ENCODE assay signal across 1 cellular context in the genomic region with DNA sequence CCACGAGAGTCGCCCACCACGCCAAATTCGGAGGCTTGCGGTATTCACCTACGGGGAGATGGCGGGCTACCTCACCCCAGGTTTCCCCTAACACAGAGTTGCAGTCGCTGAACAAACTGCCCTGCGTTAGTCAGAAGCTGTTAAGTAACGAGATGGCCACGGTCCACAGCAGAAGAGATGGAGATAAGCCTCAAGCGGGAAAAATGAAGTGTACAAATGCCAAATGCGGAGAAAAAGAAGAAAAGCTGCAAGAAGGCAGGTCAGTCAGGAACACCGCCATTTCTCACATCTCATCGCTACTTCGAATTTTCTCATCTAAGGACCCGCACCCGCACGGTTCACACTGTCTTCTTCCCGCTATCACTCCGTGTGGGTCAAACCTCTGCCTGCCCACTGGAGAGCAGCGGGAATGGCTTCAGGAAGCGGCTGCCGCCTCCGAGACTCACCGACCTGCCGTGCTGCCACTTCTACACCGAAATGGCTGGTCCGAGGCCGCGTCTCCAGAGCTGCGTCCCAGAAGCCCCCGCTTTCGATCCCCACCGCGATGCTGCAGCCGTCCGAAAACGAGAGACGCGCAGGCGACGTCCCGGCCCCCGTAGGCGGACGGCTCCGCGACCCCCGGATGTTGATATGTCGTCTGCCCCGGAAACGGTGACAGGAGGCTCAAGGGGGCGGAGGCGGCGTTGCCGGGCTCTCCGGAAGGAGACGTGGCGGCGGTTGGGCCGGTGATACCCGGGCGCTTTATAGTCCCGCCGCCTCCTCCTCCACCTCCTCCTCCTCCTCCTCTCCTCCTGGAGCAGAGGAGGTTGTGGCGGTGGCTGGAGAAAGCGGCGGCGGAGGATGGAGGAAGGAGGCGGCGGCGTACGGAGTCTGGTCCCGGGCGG.
TF ChIP-seq lines count a peak whose summit lies in the region.

A gene with protein sequence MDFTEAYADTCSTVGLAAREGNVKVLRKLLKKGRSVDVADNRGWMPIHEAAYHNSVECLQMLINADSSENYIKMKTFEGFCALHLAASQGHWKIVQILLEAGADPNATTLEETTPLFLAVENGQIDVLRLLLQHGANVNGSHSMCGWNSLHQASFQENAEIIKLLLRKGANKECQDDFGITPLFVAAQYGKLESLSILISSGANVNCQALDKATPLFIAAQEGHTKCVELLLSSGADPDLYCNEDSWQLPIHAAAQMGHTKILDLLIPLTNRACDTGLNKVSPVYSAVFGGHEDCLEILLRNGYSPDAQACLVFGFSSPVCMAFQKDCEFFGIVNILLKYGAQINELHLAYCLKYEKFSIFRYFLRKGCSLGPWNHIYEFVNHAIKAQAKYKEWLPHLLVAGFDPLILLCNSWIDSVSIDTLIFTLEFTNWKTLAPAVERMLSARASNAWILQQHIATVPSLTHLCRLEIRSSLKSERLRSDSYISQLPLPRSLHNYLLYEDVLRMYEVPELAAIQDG (minus strand): TSS at position 583 of the 884 bp plus-strand sequence. CDS start 21,381 bp downstream, outside the sequence.
A gene with protein sequence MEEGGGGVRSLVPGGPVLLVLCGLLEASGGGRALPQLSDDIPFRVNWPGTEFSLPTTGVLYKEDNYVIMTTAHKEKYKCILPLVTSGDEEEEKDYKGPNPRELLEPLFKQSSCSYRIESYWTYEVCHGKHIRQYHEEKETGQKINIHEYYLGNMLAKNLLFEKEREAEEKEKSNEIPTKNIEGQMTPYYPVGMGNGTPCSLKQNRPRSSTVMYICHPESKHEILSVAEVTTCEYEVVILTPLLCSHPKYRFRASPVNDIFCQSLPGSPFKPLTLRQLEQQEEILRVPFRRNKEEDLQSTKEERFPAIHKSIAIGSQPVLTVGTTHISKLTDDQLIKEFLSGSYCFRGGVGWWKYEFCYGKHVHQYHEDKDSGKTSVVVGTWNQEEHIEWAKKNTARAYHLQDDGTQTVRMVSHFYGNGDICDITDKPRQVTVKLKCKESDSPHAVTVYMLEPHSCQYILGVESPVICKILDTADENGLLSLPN (plus strand): TSS at position 674 of the 884 bp plus-strand sequence. CDS start 167 bp downstream, at position 841.

TF ChIP-seq in WTC11, 78 proteins besides CTCF, POLR2A, EP300 and RAD21 (continued from another document and continues in another):
- TF ChIP-seq, protein P1, sequence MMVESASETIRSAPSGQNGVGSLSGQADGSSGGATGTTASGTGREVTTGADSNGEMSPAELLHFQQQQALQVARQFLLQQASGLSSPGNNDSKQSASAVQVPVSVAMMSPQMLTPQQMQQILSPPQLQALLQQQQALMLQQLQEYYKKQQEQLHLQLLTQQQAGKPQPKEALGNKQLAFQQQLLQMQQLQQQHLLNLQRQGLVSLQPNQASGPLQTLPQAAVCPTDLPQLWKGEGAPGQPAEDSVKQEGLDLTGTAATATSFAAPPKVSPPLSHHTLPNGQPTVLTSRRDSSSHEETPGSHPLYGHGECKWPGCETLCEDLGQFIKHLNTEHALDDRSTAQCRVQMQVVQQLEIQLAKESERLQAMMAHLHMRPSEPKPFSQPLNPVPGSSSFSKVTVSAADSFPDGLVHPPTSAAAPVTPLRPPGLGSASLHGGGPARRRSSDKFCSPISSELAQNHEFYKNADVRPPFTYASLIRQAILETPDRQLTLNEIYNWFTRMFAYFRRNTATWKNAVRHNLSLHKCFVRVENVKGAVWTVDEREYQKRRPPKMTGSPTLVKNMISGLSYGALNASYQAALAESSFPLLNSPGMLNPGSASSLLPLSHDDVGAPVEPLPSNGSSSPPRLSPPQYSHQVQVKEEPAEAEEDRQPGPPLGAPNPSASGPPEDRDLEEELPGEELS (CRISPR knock-in tag; IDR thresholded peaks at IDR 0.05) = peak; percentile 74; the same call in 1 of the 2 replicates
- TF ChIP-seq, protein P2, sequence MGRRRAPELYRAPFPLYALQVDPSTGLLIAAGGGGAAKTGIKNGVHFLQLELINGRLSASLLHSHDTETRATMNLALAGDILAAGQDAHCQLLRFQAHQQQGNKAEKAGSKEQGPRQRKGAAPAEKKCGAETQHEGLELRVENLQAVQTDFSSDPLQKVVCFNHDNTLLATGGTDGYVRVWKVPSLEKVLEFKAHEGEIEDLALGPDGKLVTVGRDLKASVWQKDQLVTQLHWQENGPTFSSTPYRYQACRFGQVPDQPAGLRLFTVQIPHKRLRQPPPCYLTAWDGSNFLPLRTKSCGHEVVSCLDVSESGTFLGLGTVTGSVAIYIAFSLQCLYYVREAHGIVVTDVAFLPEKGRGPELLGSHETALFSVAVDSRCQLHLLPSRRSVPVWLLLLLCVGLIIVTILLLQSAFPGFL (CRISPR knock-in tag; IDR thresholded peaks at IDR 0.05; ENCODE audit: borderline replicate concordance) = no peak
- no peak for TF ChIP-seq ATF1 (CRISPR knock-in tag; IDR thresholded peaks at IDR 0.05)
- no peak for TF ChIP-seq TP53 (CRISPR knock-in tag; IDR thresholded peaks at IDR 0.05)
- TF ChIP-seq, protein P3, sequence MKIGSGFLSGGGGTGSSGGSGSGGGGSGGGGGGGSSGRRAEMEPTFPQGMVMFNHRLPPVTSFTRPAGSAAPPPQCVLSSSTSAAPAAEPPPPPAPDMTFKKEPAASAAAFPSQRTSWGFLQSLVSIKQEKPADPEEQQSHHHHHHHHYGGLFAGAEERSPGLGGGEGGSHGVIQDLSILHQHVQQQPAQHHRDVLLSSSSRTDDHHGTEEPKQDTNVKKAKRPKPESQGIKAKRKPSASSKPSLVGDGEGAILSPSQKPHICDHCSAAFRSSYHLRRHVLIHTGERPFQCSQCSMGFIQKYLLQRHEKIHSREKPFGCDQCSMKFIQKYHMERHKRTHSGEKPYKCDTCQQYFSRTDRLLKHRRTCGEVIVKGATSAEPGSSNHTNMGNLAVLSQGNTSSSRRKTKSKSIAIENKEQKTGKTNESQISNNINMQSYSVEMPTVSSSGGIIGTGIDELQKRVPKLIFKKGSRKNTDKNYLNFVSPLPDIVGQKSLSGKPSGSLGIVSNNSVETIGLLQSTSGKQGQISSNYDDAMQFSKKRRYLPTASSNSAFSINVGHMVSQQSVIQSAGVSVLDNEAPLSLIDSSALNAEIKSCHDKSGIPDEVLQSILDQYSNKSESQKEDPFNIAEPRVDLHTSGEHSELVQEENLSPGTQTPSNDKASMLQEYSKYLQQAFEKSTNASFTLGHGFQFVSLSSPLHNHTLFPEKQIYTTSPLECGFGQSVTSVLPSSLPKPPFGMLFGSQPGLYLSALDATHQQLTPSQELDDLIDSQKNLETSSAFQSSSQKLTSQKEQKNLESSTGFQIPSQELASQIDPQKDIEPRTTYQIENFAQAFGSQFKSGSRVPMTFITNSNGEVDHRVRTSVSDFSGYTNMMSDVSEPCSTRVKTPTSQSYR (CRISPR knock-in tag; IDR thresholded peaks at IDR 0.05) = no peak
- TF ChIP-seq NR2C2 (CRISPR knock-in tag; IDR thresholded peaks at IDR 0.05) = peak; percentile 97
- peak; percentile 89 for TF ChIP-seq GABPB1 (CRISPR knock-in tag; IDR thresholded peaks at IDR 0.05)
- TF ChIP-seq, protein P4, sequence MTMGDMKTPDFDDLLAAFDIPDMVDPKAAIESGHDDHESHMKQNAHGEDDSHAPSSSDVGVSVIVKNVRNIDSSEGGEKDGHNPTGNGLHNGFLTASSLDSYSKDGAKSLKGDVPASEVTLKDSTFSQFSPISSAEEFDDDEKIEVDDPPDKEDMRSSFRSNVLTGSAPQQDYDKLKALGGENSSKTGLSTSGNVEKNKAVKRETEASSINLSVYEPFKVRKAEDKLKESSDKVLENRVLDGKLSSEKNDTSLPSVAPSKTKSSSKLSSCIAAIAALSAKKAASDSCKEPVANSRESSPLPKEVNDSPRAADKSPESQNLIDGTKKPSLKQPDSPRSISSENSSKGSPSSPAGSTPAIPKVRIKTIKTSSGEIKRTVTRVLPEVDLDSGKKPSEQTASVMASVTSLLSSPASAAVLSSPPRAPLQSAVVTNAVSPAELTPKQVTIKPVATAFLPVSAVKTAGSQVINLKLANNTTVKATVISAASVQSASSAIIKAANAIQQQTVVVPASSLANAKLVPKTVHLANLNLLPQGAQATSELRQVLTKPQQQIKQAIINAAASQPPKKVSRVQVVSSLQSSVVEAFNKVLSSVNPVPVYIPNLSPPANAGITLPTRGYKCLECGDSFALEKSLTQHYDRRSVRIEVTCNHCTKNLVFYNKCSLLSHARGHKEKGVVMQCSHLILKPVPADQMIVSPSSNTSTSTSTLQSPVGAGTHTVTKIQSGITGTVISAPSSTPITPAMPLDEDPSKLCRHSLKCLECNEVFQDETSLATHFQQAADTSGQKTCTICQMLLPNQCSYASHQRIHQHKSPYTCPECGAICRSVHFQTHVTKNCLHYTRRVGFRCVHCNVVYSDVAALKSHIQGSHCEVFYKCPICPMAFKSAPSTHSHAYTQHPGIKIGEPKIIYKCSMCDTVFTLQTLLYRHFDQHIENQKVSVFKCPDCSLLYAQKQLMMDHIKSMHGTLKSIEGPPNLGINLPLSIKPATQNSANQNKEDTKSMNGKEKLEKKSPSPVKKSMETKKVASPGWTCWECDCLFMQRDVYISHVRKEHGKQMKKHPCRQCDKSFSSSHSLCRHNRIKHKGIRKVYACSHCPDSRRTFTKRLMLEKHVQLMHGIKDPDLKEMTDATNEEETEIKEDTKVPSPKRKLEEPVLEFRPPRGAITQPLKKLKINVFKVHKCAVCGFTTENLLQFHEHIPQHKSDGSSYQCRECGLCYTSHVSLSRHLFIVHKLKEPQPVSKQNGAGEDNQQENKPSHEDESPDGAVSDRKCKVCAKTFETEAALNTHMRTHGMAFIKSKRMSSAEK (CRISPR knock-in tag; IDR thresholded peaks at IDR 0.05; ENCODE audit: borderline replicate concordance) = no peak
- TF ChIP-seq, protein P5, sequence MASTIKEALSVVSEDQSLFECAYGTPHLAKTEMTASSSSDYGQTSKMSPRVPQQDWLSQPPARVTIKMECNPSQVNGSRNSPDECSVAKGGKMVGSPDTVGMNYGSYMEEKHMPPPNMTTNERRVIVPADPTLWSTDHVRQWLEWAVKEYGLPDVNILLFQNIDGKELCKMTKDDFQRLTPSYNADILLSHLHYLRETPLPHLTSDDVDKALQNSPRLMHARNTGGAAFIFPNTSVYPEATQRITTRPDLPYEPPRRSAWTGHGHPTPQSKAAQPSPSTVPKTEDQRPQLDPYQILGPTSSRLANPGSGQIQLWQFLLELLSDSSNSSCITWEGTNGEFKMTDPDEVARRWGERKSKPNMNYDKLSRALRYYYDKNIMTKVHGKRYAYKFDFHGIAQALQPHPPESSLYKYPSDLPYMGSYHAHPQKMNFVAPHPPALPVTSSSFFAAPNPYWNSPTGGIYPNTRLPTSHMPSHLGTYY (CRISPR knock-in tag; IDR thresholded peaks at IDR 0.05) = no peak
- no peak for TF ChIP-seq ZNF121 (CRISPR knock-in tag; IDR thresholded peaks at IDR 0.05)
- TF ChIP-seq HMGA2 (CRISPR knock-in tag; IDR thresholded peaks at IDR 0.05) = no peak
- TF ChIP-seq, protein P6, sequence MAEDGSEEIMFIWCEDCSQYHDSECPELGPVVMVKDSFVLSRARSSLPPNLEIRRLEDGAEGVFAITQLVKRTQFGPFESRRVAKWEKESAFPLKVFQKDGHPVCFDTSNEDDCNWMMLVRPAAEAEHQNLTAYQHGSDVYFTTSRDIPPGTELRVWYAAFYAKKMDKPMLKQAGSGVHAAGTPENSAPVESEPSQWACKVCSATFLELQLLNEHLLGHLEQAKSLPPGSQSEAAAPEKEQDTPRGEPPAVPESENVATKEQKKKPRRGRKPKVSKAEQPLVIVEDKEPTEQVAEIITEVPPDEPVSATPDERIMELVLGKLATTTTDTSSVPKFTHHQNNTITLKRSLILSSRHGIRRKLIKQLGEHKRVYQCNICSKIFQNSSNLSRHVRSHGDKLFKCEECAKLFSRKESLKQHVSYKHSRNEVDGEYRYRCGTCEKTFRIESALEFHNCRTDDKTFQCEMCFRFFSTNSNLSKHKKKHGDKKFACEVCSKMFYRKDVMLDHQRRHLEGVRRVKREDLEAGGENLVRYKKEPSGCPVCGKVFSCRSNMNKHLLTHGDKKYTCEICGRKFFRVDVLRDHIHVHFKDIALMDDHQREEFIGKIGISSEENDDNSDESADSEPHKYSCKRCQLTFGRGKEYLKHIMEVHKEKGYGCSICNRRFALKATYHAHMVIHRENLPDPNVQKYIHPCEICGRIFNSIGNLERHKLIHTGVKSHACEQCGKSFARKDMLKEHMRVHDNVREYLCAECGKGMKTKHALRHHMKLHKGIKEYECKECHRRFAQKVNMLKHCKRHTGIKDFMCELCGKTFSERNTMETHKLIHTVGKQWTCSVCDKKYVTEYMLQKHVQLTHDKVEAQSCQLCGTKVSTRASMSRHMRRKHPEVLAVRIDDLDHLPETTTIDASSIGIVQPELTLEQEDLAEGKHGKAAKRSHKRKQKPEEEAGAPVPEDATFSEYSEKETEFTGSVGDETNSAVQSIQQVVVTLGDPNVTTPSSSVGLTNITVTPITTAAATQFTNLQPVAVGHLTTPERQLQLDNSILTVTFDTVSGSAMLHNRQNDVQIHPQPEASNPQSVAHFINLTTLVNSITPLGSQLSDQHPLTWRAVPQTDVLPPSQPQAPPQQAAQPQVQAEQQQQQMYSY (CRISPR knock-in tag; IDR thresholded peaks at IDR 0.05) = no peak
- peak; percentile 92 for TF ChIP-seq SP1 (CRISPR knock-in tag; conservative IDR thresholded peaks at IDR 0.05)
- peak; percentile 94 for TF ChIP-seq MYBL2 (CRISPR knock-in tag; IDR thresholded peaks at IDR 0.05)
- TF ChIP-seq, protein P7, sequence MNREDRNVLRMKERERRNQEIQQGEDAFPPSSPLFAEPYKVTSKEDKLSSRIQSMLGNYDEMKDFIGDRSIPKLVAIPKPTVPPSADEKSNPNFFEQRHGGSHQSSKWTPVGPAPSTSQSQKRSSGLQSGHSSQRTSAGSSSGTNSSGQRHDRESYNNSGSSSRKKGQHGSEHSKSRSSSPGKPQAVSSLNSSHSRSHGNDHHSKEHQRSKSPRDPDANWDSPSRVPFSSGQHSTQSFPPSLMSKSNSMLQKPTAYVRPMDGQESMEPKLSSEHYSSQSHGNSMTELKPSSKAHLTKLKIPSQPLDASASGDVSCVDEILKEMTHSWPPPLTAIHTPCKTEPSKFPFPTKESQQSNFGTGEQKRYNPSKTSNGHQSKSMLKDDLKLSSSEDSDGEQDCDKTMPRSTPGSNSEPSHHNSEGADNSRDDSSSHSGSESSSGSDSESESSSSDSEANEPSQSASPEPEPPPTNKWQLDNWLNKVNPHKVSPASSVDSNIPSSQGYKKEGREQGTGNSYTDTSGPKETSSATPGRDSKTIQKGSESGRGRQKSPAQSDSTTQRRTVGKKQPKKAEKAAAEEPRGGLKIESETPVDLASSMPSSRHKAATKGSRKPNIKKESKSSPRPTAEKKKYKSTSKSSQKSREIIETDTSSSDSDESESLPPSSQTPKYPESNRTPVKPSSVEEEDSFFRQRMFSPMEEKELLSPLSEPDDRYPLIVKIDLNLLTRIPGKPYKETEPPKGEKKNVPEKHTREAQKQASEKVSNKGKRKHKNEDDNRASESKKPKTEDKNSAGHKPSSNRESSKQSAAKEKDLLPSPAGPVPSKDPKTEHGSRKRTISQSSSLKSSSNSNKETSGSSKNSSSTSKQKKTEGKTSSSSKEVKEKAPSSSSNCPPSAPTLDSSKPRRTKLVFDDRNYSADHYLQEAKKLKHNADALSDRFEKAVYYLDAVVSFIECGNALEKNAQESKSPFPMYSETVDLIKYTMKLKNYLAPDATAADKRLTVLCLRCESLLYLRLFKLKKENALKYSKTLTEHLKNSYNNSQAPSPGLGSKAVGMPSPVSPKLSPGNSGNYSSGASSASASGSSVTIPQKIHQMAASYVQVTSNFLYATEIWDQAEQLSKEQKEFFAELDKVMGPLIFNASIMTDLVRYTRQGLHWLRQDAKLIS (CRISPR knock-in tag; IDR thresholded peaks at IDR 0.05; ENCODE audit: borderline replicate concordance) = peak; percentile 58; the same call in 1 of the 2 replicates
- no peak for TF ChIP-seq SMAD4 (CRISPR knock-in tag; IDR thresholded peaks at IDR 0.05)
- TF ChIP-seq, protein P8, sequence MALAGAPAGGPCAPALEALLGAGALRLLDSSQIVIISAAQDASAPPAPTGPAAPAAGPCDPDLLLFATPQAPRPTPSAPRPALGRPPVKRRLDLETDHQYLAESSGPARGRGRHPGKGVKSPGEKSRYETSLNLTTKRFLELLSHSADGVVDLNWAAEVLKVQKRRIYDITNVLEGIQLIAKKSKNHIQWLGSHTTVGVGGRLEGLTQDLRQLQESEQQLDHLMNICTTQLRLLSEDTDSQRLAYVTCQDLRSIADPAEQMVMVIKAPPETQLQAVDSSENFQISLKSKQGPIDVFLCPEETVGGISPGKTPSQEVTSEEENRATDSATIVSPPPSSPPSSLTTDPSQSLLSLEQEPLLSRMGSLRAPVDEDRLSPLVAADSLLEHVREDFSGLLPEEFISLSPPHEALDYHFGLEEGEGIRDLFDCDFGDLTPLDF (CRISPR knock-in tag; IDR thresholded peaks at IDR 0.05) = no peak
- TF ChIP-seq ZNF219 (CRISPR knock-in tag; IDR thresholded peaks at IDR 0.05; ENCODE audit: borderline replicate concordance) = no peak
